In the genomic region with DNA sequence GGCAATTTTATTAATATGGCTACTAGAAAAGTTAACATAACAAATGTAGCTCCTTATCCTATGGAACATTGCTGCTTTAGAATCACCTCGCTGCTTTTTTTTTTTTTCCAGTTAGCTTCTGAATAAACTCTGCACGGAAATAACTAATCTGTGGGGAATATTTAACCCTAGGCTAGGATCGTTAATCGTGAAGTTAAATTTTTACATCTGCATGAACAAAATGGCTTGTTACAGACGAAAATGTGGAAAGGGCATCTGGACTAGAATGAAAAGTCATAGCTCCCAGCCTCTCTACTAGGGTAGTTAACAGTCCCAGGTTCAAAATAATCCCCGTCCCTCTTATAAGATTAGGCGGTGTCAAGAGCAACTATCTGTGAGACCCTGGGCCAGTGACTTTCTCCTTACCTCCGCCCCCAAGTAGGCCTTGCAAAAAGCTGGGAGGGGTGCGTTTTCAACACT, we compare ENCODE assay signal across 8 cellular contexts. TPM values are rescaled to one million over a fixed set of nuclear protein-coding genes. Genes with fewer than 3 reads are reported as not detected.
A peak's percentile ranks its signal among the peaks of the same experiment; 100 is the strongest.
DNase-seq lines count a peak whose midpoint lies in the region; ATAC-seq, FAIRE-seq and TF ChIP-seq lines count a peak whose summit lies in the region.

No MANE protein-coding gene starts in this region.

- CTCF ChIA-PET in A549 (lab: Yijun Ruan, JAX), result interaction anchor here (0.9 to 7.9 kb wide), 11 partner anchors 9 to 189 kb away, joined by 3 to 98 read pairs (median 4); a partner anchor contains a TSS
- CTCF ChIA-PET in activated B cell treated with CpG ODN at 0.5 μM for 24 hours (lab: Charles Lee), result interaction anchor here (0.8 to 1.9 kb wide), 7 partner anchors 11 to 306 kb away, joined by 3 to 9 read pairs (median 5); a partner anchor contains a TSS

- H3K9me3 ChIP-seq in A549 (no peaks in the 10 kb centered on the region), iPS-18a (ENCODE audit: control insufficient read depth, low read depth, low read length) (no peaks in the 10 kb centered on the region)

- peaks cover 18% of the 10 kb centered on the region for H3K4me1 Mint-ChIP-seq in activated B cell treated with CpG ODN at 0.5 μM for 24 hours
- peaks cover 12 to 20% of the 10 kb centered on the region in 2 donors for H3K4me1 Mint-ChIP-seq in stimulated activated naive B cell treated with anti-CD40 and anti-IgM and Interleukin-4, amounts not matched to agents 10 μg/mL and 1 μg/mL and 100 μg/mL, for 72 hours

- peak overlapping the region; percentile 86 for H3K4me3 Mint-ChIP-seq in activated B cell treated with CpG ODN at 0.5 μM for 24 hours
- H3K4me3 Mint-ChIP-seq in stimulated activated naive B cell treated with anti-CD40 and anti-IgM and Interleukin-4, amounts not matched to agents 10 μg/mL and 1 μg/mL and 100 μg/mL, for 72 hours, result peak overlapping the region; percentile 86 to 89

- H3K27me3 Mint-ChIP-seq in activated B cell treated with CpG ODN at 0.5 μM for 24 hours, result no peaks in the 10 kb centered on the region
- no peaks in the 10 kb centered on the region for H3K27me3 Mint-ChIP-seq in stimulated activated naive B cell treated with anti-CD40 and anti-IgM and Interleukin-4, amounts not matched to agents 10 μg/mL and 1 μg/mL and 100 μg/mL, for 72 hours

- H3K9ac ChIP-seq in iPS-18a (ENCODE audit: low read length), result peak overlapping the region; percentile 58

- intact Hi-C loops in activated B cell treated with CpG ODN at 0.5 μM for 24 hours (cut with micrococcal nuclease), result loop anchor here (1.0 kb wide), 3 partner anchors 11 to 97 kb away; a partner anchor contains a TSS

- WGBS in A549 (ENCODE audit: missing lambda C conversion rate), result under 1% methylated on average over 9 of the region's 9 CpGs

- H3K4me1 ChIP-seq in A549 (peaks cover 72% of the 10 kb centered on the region), iPS-18a (ENCODE audit: control insufficient read depth, low read depth, low read length) (no peaks in the 10 kb centered on the region)

- H3K27ac ChIP-seq in A549 (peak overlapping the region; percentile 92 to 93), iPS-18a (ENCODE audit: low read length) (no peak overlapping the region)

- TF ChIP-seq RAD21 in A549 (conservative IDR thresholded peaks at IDR 0.05 in 1 of 2, IDR thresholded peaks at IDR 0.05 in 1 of 2), result no peak

- no peak for FAIRE-seq in A549 (lab: Jason Lieb, UNC)

- H3K4me3 ChIP-seq in A549 (peak overlapping the region; percentile 87), iPS-18a (ENCODE audit: low read length) (peak overlapping the region; percentile 82)

- TF ChIP-seq POLR2A in A549 (IDR thresholded peaks at IDR 0.05; ENCODE audit: low read length), result no peak

- peaks cover 19% of the 10 kb centered on the region for H3K27me3 ChIP-seq in iPS-18a (ENCODE audit: control insufficient read depth, insufficient read depth, low read length)

- no peak for TF ChIP-seq EP300 in A549 (IDR thresholded peaks at IDR 0.05)

- H3K36me3 ChIP-seq in iPS-18a (ENCODE audit: control insufficient read depth, low read depth, low read length), result no peaks in the 10 kb centered on the region

- H3K36me3 Mint-ChIP-seq in activated B cell treated with CpG ODN at 0.5 μM for 24 hours (ENCODE audit: low read depth), result peaks cover 6% of the 10 kb centered on the region
- H3K36me3 Mint-ChIP-seq in stimulated activated naive B cell treated with anti-CD40 and anti-IgM and Interleukin-4, amounts not matched to agents 10 μg/mL and 1 μg/mL and 100 μg/mL, for 72 hours, result peaks cover 5 to 6% of the 10 kb centered on the region in 2 donors

- TF ChIP-seq CTCF in A549 (IDR thresholded peaks at IDR 0.05) (no peak), activated B cell treated with CpG ODN at 0.5 μM for 24 hours (IDR thresholded peaks at IDR 0.05) (no peak), GM10266 (IDR thresholded peaks at IDR 0.05; ENCODE audit: control insufficient read depth, insufficient read depth, low read depth, missing control alignments) (no peak)

- H3K27ac Mint-ChIP-seq in activated B cell treated with CpG ODN at 0.5 μM for 24 hours, result peak overlapping the region; percentile 74
- H3K27ac Mint-ChIP-seq in stimulated activated naive B cell treated with anti-CD40 and anti-IgM and Interleukin-4, amounts not matched to agents 10 μg/mL and 1 μg/mL and 100 μg/mL, for 72 hours, result peak overlapping the region; percentile 89

- POLR2A ChIA-PET in A549 (lab: Yijun Ruan, JAX) (interaction anchor here (0.6 to 6.7 kb wide), 7 partner anchors 11 to 128 kb away, joined by 3 to 81 read pairs (median 9); a partner anchor contains a TSS), activated B cell treated with CpG ODN at 0.5 μM for 24 hours (lab: Charles Lee) (interaction anchor here (0.6 to 2.5 kb wide), 17 partner anchors 10 to 683 kb away, joined by 3 to 55 read pairs (median 4); a partner anchor contains a TSS)

- H3K4me2 ChIP-seq in A549, result peak overlapping the region; percentile 81

- no peak for DNase-seq in A549 (ENCODE audit: low read depth in 1 of 2, low spot score in 1 of 2)
- no peak for DNase-seq in activated B cell treated with CpG ODN at 0.5 μM for 24 hours
- DNase-seq in stimulated activated naive B cell treated with anti-CD40 and anti-IgM and Interleukin-4, amounts not matched to agents 10 μg/mL and 1 μg/mL and 100 μg/mL, for 72 hours, result no peak
- no peak for DNase-seq in GM10266 (ENCODE audit: extremely low spot score)
- DNase-seq in cerebellum (ENCODE audit: low spot score), result no peak

- no peak for ATAC-seq in A549
- ATAC-seq in GM21447 (IDR thresholded peaks at IDR 0.05; ENCODE audit: unreplicated experiment), result peak; percentile 14
- no peak for ATAC-seq in activated B cell treated with CpG ODN at 0.5 μM for 24 hours (ENCODE audit: low read depth)
- peak in 1 of 2 donors; percentile 36 for ATAC-seq in stimulated activated naive B cell treated with anti-CD40 and anti-IgM and Interleukin-4, amounts not matched to agents 10 μg/mL and 1 μg/mL and 100 μg/mL, for 72 hours (replicated peaks)
- ATAC-seq in esophagus mucosa, result no peak

- H3K9me3 Mint-ChIP-seq in activated B cell treated with CpG ODN at 0.5 μM for 24 hours, result no peaks in the 10 kb centered on the region
- no peaks in the 10 kb centered on the region for H3K9me3 Mint-ChIP-seq in stimulated activated naive B cell treated with anti-CD40 and anti-IgM and Interleukin-4, amounts not matched to agents 10 μg/mL and 1 μg/mL and 100 μg/mL, for 72 hours

TF ChIP-seq in A549, 52 proteins besides CTCF, POLR2A, EP300 and RAD21:
- TF ChIP-seq, protein P1, sequence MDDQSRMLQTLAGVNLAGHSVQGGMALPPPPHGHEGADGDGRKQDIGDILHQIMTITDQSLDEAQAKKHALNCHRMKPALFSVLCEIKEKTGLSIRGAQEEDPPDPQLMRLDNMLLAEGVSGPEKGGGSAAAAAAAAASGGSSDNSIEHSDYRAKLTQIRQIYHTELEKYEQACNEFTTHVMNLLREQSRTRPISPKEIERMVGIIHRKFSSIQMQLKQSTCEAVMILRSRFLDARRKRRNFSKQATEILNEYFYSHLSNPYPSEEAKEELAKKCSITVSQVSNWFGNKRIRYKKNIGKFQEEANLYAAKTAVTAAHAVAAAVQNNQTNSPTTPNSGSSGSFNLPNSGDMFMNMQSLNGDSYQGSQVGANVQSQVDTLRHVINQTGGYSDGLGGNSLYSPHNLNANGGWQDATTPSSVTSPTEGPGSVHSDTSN (IDR thresholded peaks at IDR 0.05), result no peak
- TF ChIP-seq CHD4 (IDR thresholded peaks at IDR 0.05; ENCODE audit: borderline replicate concordance), result no peak
- TF ChIP-seq FOXS1 (CRISPR knock-in tag; IDR thresholded peaks at IDR 0.05), result no peak
- TF ChIP-seq KDM1A (IDR thresholded peaks at IDR 0.05; ENCODE audit: low read depth), result no peak
- TF ChIP-seq, protein P2, sequence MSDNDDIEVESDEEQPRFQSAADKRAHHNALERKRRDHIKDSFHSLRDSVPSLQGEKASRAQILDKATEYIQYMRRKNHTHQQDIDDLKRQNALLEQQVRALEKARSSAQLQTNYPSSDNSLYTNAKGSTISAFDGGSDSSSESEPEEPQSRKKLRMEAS (IDR thresholded peaks at IDR 0.05), result no peak

RNA-seq across cellular contexts. Expression of a gene that starts 0.5 kb away (rescaled TPM):
- polyA plus RNA-seq in A549 (2011; rRNA removed) (35.3 and 44.8 TPM in 2 replicates), A549 (2017; fragmentation: RNase III; extraction: RNeasy Plus Mini Kit Qiagen cat#74134 plus additional on column Dnase treatment) (27.4 to 33.2 TPM (median 28.4 TPM) in 3 replicates)
- 28.3 and 41.2 TPM in 2 replicates for polyA plus RNA-seq in A549 (2012; cell fraction: cytosol; rRNA removed)
- 102 and 117 TPM in 2 replicates for polyA plus RNA-seq in A549 (2012; cell fraction: nucleus; rRNA removed)
- polyA minus RNA-seq in A549 (2011; rRNA and poly(A)+ RNA removed), result 69.1 and 93.8 TPM in 2 replicates
- total RNA-seq in activated B cell treated with CpG ODN at 0.5 μM for 24 hours (5.4 and 6.6 TPM in 2 replicates), esophagus mucosa (2.7 TPM), cerebellum (10.4 TPM)
